8 cellular contexts compared by ENCODE assay signal in the genomic region with DNA sequence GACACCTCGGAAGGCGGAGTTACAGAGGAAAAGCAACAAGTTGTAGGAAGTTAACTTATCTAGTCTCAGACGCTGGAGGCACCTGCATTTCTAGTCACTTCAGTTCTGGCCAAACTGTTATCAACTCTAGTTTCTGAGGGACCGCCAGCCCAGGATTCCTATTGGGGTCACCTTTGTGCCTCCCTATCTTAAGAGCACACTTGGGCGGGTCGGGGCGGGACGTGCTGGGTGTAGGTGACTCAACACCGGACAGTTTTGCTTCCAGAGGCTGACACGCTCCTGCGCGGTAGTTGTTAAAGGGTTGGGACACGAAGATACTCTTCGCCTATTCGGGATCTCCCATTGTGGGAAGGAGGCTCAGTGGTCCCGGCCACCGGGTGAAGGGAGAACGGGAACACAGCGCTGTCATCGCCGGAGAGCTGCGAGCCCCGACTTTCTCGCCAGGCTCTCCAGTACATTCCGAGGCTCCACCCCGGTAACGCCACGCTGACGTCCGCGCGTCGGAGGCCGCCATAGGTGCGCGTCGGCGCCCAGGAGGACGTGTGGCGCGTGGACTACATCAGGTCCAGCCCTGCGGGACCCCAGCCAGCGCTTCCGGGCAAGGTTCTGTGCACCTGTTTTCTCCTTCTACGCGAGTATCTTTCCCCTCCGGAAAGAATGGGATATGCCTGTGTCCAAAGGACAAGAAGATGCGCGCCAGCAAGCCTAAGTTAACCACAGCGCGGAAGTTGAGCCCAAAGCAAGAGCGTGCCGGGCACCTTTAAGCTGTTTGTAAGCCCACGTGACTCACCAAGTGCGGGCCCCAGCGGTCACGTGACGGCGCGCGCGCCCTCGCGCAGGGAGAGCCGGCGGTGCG. TPM values are rescaled to one million over a fixed set of nuclear protein-coding genes. Genes with fewer than 3 reads are reported as not detected.
DNase-seq lines count a peak whose midpoint lies in the region; ATAC-seq and TF ChIP-seq lines count a peak whose summit lies in the region.

A gene (plus strand): TSS at position 842 of the 856 bp plus-strand sequence. CDS start 35,016 bp downstream, outside the sequence.

- peaks cover 19% of the 10 kb centered on the region for H3K36me3 Mint-ChIP-seq in activated B cell treated with CpG ODN at 0.5 μM for 24 hours (ENCODE audit: low read depth)

- no peaks in the 10 kb centered on the region for H3K27me3 Mint-ChIP-seq in activated B cell treated with CpG ODN at 0.5 μM for 24 hours

- H3K27ac Mint-ChIP-seq in activated B cell treated with CpG ODN at 0.5 μM for 24 hours, result peak within 1 kb of the TSS; percentile 100

- H2AFZ ChIP-seq in smooth muscle cell (ENCODE audit: low read depth), result peak within 1 kb of the TSS; percentile 91

- H3K27me3 ChIP-seq in smooth muscle cell (ENCODE audit: low read depth), result no peaks in the 10 kb centered on the region

- TF ChIP-seq CTCF in activated B cell treated with CpG ODN at 0.5 μM for 24 hours (IDR thresholded peaks at IDR 0.05), result no peak
- no peak for TF ChIP-seq CTCF in cardiac fibroblast (IDR thresholded peaks at IDR 0.05; ENCODE audit: low read depth, low read length)
- no peak for TF ChIP-seq CTCF in smooth muscle cell (IDR thresholded peaks at IDR 0.05; ENCODE audit: borderline replicate concordance, insufficient read depth, poor library complexity, severe bottlenecking)

- POLR2A ChIA-PET in activated B cell treated with CpG ODN at 0.5 μM for 24 hours (lab: Charles Lee), result interaction anchor here (0.6 to 13.7 kb wide), 50 partner anchors 7 to 1964 kb away, joined by 3 to 853 read pairs (median 6); a partner anchor contains a TSS

- H3K79me2 ChIP-seq in smooth muscle cell (ENCODE audit: low read depth), result peaks cover 28% of the 10 kb centered on the region

- peak within 1 kb of the TSS; percentile 91 for H3K9ac ChIP-seq in smooth muscle cell (ENCODE audit: low read depth)

- in situ Hi-C loops in ACHN (cut with HindIII; ENCODE audit: low pct_ligation_motif_present, low pct_unique_long_range_greater_than_20kb, low sequenced_read_pairs), result no loop called here

- peaks cover 6% of the 10 kb centered on the region for H3K4me1 ChIP-seq in smooth muscle cell (ENCODE audit: low read depth)

- peak; percentile 73 for ATAC-seq in GM18870 (IDR thresholded peaks at IDR 0.05; ENCODE audit: unreplicated experiment)
- peak; percentile 82 for ATAC-seq in HG03108 (IDR thresholded peaks at IDR 0.05; ENCODE audit: unreplicated experiment)
- peak; percentile 75 for ATAC-seq in activated B cell treated with CpG ODN at 0.5 μM for 24 hours (ENCODE audit: low read depth)

- peaks cover 30% of the 10 kb centered on the region for H4K20me1 ChIP-seq in smooth muscle cell (ENCODE audit: low read depth)

- H3K4me3 Mint-ChIP-seq in activated B cell treated with CpG ODN at 0.5 μM for 24 hours, result peak within 1 kb of the TSS; percentile 99

- under 1% methylated on average over 64 of the region's 67 CpGs for WGBS in smooth muscle cell (ENCODE audit: low lambda C conversion rate)

- peak within 1 kb of the TSS; percentile 89 for H3K4me2 ChIP-seq in smooth muscle cell

- CTCF ChIA-PET in activated B cell treated with CpG ODN at 0.5 μM for 24 hours (lab: Charles Lee), result interaction anchor here (0.8 to 1.8 kb wide), 5 partner anchors 64 to 172 kb away, joined by 3 to 6 read pairs (median 5); no protein-coding TSS in a partner anchor

- H3K4me1 Mint-ChIP-seq in activated B cell treated with CpG ODN at 0.5 μM for 24 hours, result peaks cover 39% of the 10 kb centered on the region

- peak within 1 kb of the TSS; percentile 92 to 94 for H3K4me3 ChIP-seq in cardiac fibroblast (replicated peaks in 1 of 2; ENCODE audit: low read depth in 2 of 2, low read length in 2 of 2)
- H3K4me3 ChIP-seq in smooth muscle cell, result peak within 1 kb of the TSS; percentile 84

- no peaks in the 10 kb centered on the region for H3K9me3 ChIP-seq in smooth muscle cell (replicated peaks; ENCODE audit: low read depth)

- peak within 1 kb of the TSS; percentile 95 for H3K27ac ChIP-seq in smooth muscle cell (ENCODE audit: low read depth)

- H3K9me3 Mint-ChIP-seq in activated B cell treated with CpG ODN at 0.5 μM for 24 hours, result no peaks in the 10 kb centered on the region

- H3F3A ChIP-seq in smooth muscle cell (ENCODE audit: low read depth), result peaks cover 8% of the 10 kb centered on the region

- peak; percentile 91 for DNase-seq in ACHN
- DNase-seq in NCI-H2196 treated with DMSO at 0.1 percent for 48 hours (lab: John Stamatoyannopoulos, UW; ENCODE audit: unreplicated experiment), result peak; percentile 99
- DNase-seq in activated B cell treated with CpG ODN at 0.5 μM for 24 hours, result peak; percentile 92
- DNase-seq in cardiac fibroblast (ENCODE audit: low read depth in 2 of 2), result peak; percentile 94 to 97
- DNase-seq in iPS-NIHi7 (ENCODE audit: extremely low spot score), result peak; percentile 71
- peak; percentile 82 for DNase-seq in smooth muscle cell (lab: John Stamatoyannopoulos, UW; ENCODE audit: unreplicated experiment)

- no peaks in the 10 kb centered on the region for H3K36me3 ChIP-seq in smooth muscle cell (ENCODE audit: low read depth)

- intact Hi-C loops in activated B cell treated with CpG ODN at 0.5 μM for 24 hours (cut with micrococcal nuclease), result loop anchor here (1.0 to 10.0 kb wide), 10 partner anchors 41 to 1965 kb away; a partner anchor contains a TSS

RNA-seq across cellular contexts. Expression of the gene that starts here (rescaled TPM):
- total RNA-seq in activated B cell treated with CpG ODN at 0.5 μM for 24 hours (90.7 and 113 TPM in 2 replicates), smooth muscle cell (20.2 and 39.7 TPM in 2 replicates)
- 7.3 and 7.5 TPM in 2 replicates for polyA plus RNA-seq in smooth muscle cell

Comparison
In these comparisons a context has a peak if more than half of its experiments do, and no peak if none do; other contexts are left out.
1. Peak in every context shown above with its lines: DNase-seq, ATAC-seq, H3K4me3 ChIP-seq and H3K27ac ChIP-seq.